15 cellular contexts compared by ENCODE assay signal in the genomic region with DNA sequence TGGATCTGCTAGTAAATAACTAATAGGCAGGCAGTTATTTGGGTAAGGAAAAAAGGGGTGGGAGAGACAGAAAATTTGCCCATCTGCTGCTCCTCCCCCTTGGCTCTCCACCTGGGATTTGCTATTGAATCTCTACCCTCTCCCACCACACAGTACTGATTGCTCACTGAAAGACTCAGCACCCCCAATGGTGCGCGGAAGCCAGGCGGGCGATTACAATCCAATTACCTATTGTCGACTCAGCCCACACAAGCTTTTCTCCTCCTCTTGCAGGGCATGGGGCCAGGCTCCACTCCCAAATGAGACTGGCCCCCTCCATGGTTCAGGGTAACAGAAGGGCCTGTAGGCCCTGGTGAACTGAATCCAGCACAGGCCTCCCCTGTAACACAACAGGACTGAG. TPM values are rescaled to one million over a fixed set of nuclear protein-coding genes. Genes with fewer than 3 reads are reported as not detected.
DNase-seq lines count a peak whose midpoint lies in the region; ATAC-seq and TF ChIP-seq lines count a peak whose summit lies in the region.
"Had no signal": no experiment of that assay in that cellular context is flagged by ENCODE, and none has a peak within 500 bp of the region (broad histone marks: within the 10 kb centered on the region; RNA-seq: fewer than 3 reads in every experiment).

No MANE protein-coding gene starts in this region.

- peaks cover 8% of the 10 kb centered on the region for H3K36me3 Mint-ChIP-seq in natural killer cell

- no peaks in the 10 kb centered on the region for H3K27me3 ChIP-seq in esophagus (ENCODE audit: control insufficient read depth in 1 of 2, insufficient read depth in 2 of 2, low read length in 2 of 2)

- H3K36me3 ChIP-seq in esophagus (ENCODE audit: control insufficient read depth in 2 of 2, insufficient read depth in 2 of 2, low read length in 1 of 2) = peaks cover 16 to 23% of the 10 kb centered on the region in 2 donors

- H3K4me1 Mint-ChIP-seq in natural killer cell = peaks cover 33 to 36% of the 10 kb centered on the region in 2 donors

- H3K4me1 ChIP-seq in esophagus (ENCODE audit: control insufficient read depth in 2 of 2, insufficient read depth in 2 of 2, low read length in 1 of 2) = peaks cover 8 to 22% of the 10 kb centered on the region in 2 donors

- H3K4me3 Mint-ChIP-seq in natural killer cell = no peak overlapping the region
- H3K4me3 Mint-ChIP-seq: activated B cell treated with CpG ODN at 0.5 μM for 24 hours had no signal

- H3K9me3 Mint-ChIP-seq in natural killer cell = no peaks in the 10 kb centered on the region
- H3K9me3 Mint-ChIP-seq: activated B cell treated with CpG ODN at 0.5 μM for 24 hours; stimulated activated naive CD8-positive, alpha-beta T cell treated with anti-CD3 and anti-CD28 coated beads, Interleukin-15, amount 100 ng/mL, for 72 hours had no signal

- H3K27me3 Mint-ChIP-seq in natural killer cell (ENCODE audit: low read depth in 2 of 2) = no peaks in the 10 kb centered on the region
- H3K27me3 Mint-ChIP-seq: activated B cell treated with CpG ODN at 0.5 μM for 24 hours; stimulated activated naive CD8-positive, alpha-beta T cell treated with anti-CD3 and anti-CD28 coated beads, Interleukin-15, amount 100 ng/mL, for 72 hours had no signal

- H3K27ac ChIP-seq in esophagus (ENCODE audit: low read depth in 2 of 2, low read length in 1 of 2) = peak overlapping the region; percentile 84 to 94

- DNase-seq in DMS 273 (lab: John Stamatoyannopoulos, UW; ENCODE audit: unreplicated experiment) = peak; percentile 74
- DNase-seq in NCI-H1417 (lab: John Stamatoyannopoulos, UW) = peak in 2 of 3 experiments; percentile 84 to 95
- DNase-seq in NCI-H748 treated with DMSO at 0.1 percent for 48 hours (lab: John Stamatoyannopoulos, UW) = peak; percentile 29
- DNase-seq in globus pallidus (ENCODE audit: low spot score) = no peak
- no peak for DNase-seq in natural killer cell
- DNase-seq: activated B cell treated with CpG ODN at 0.5 μM for 24 hours had no signal

- WGBS in esophagus, 2 donors = 71 to 75% methylated on average over 5 of the region's 5 CpGs

- intact Hi-C loops in natural killer cell (cut with micrococcal nuclease) = no loop called here

- H3K4me3 ChIP-seq in esophagus (ENCODE audit: low read depth in 1 of 2, low read length in 2 of 2) = no peak overlapping the region
- H3K4me3 ChIP-seq: left ventricle myocardium inferior had no signal

- ATAC-seq in GM18502 (IDR thresholded peaks at IDR 0.05; ENCODE audit: poor library complexity, unreplicated experiment) = no peak
- ATAC-seq in natural killer cell = no peak
- ATAC-seq in GM21619 (IDR thresholded peaks at IDR 0.05; ENCODE audit: unreplicated experiment) = no peak
- ATAC-seq: sciatic nerve; stimulated activated naive CD8-positive, alpha-beta T cell treated with anti-CD3 and anti-CD28 coated beads, Interleukin-15, amount 100 ng/mL, for 72 hours had no signal

- TF ChIP-seq CTCF in natural killer cell (IDR thresholded peaks at IDR 0.05) = no peak

- H3K27ac Mint-ChIP-seq in natural killer cell = no peak overlapping the region

- no peaks in the 10 kb centered on the region for H3K9me3 ChIP-seq in esophagus (ENCODE audit: control insufficient read depth in 2 of 2, insufficient read depth in 1 of 2, low read depth in 1 of 2, low read length in 1 of 2)
- H3K9me3 ChIP-seq: left ventricle myocardium inferior had no signal

RNA-seq across cellular contexts. Expression of gene HMGN2, which starts 2.7 kb away (rescaled TPM):
- 100 to 1,000 TPM; 314 to 439 TPM for polyA plus RNA-seq in esophagus
- total RNA-seq in natural killer cell = 100 to 1,000 TPM; 315 to 364 (median 326) TPM

RNA-seq across cellular contexts. Expression of gene DHDDS, which starts 37.4 kb away (rescaled TPM):
- polyA plus RNA-seq in esophagus = 10 to 100 TPM; 22.6 to 29.3 TPM
- total RNA-seq in natural killer cell = 10 to 100 TPM; 39.6 to 48.6 (median 43.4) TPM

RNA-seq across cellular contexts. Expression of gene LIN28A, which starts 58.9 kb away (rescaled TPM):
- polyA plus RNA-seq in esophagus = not detected
- not detected for total RNA-seq in natural killer cell
- total RNA-seq: activated B cell treated with CpG ODN at 0.5 μM for 24 hours, cerebellum, H4, left ventricle myocardium inferior, M059J, sciatic nerve had no signal

Comparison
In these comparisons a context has a peak if more than half of its experiments do, and no peak if none do; other contexts are left out.
1. DNase-seq: peak in DMS 273 (single experiment), NCI-H1417 (2 of 3) and NCI-H748 treated with DMSO at 0.1 percent for 48 hours (single experiment); none in globus pallidus (single experiment) and natural killer cell (single experiment).